In genomic region chr4:77157859-77158486, GRCh38 we compare ENCODE assay signal across 8 cellular contexts. TPM values are rescaled to one million over a fixed set of nuclear protein-coding genes. Genes with fewer than 3 reads are reported as not detected.
DNase-seq lines count a peak whose midpoint lies in the region; ATAC-seq, FAIRE-seq and TF ChIP-seq lines count a peak whose summit lies in the region.

No MANE protein-coding gene starts in this region.

- DNase-seq in GM12891 (ENCODE audit: insufficient read length, low spot score) (peak; percentile 76), NCI-H1694 (lab: John Stamatoyannopoulos, UW) (peak; percentile 42), T-helper 2 cell (peak; percentile 46 to 86 (median 64)), astrocyte of the cerebellum (ENCODE audit: low read depth) (peak; percentile 73), hepatocyte (ENCODE audit: low spot score) (peak; percentile 96), renal cortical epithelial cell (ENCODE audit: low read depth) (peak; percentile 82), vagina (ENCODE audit: extremely low spot score in 2 of 2) (peak in 1 of 2 donors; percentile 93)

- H3K9me3 ChIP-seq in hepatocyte (ENCODE audit: low read depth): no peaks in the 10 kb centered on the region
- H3K9me3 ChIP-seq in vagina: no peaks in the 10 kb centered on the region

- WGBS in hepatocyte (ENCODE audit: low lambda C conversion rate, missing lambda C conversion rate): 3% methylated on average over 29 of the region's 53 CpGs

- peaks cover 43% of the 10 kb centered on the region for H4K20me1 ChIP-seq in hepatocyte (ENCODE audit: insufficient read depth, poor library complexity, severe bottlenecking)

- ATAC-seq in HG02870 (IDR thresholded peaks at IDR 0.05; ENCODE audit: unreplicated experiment): peak; percentile 40

- peak; percentile 80 for FAIRE-seq in GM12891 (lab: Jason Lieb, UNC)

- H3K4me3 ChIP-seq in astrocyte of the cerebellum (ENCODE audit: low read depth, low read length): peak overlapping the region; percentile 95
- peak overlapping the region; percentile 83 for H3K4me3 ChIP-seq in hepatocyte
- H3K4me3 ChIP-seq in vagina: peak overlapping the region; percentile 88 to 91

- peaks cover 31% of the 10 kb centered on the region for H3K4me1 ChIP-seq in hepatocyte (ENCODE audit: insufficient read depth)
- peaks cover 28% of the 10 kb centered on the region for H3K4me1 ChIP-seq in vagina

- TF ChIP-seq CTCF in astrocyte of the cerebellum (IDR thresholded peaks at IDR 0.05; ENCODE audit: low read depth, low read length, missing control alignments) (no peak), hepatocyte (IDR thresholded peaks at IDR 0.05; ENCODE audit: poor library complexity) (no peak), vagina (IDR thresholded peaks at IDR 0.05) (no peak)

- H3K36me3 ChIP-seq in hepatocyte (replicated peaks; ENCODE audit: insufficient read depth, low read depth) (no peaks in the 10 kb centered on the region), vagina (peaks cover 0 to 25% of the 10 kb centered on the region in 2 donors)

- H3K27me3 ChIP-seq in hepatocyte (no peaks in the 10 kb centered on the region), vagina (no peaks in the 10 kb centered on the region)

- H2AFZ ChIP-seq in hepatocyte: peak overlapping the region; percentile 67

- H3K27ac ChIP-seq in hepatocyte: peak overlapping the region; percentile 96
- H3K27ac ChIP-seq in vagina: peak overlapping the region; percentile 96

- intact Hi-C loops in vagina (cut with DNase I): loop anchor here (2.0 kb wide), 1 partner anchor 81 kb away; no protein-coding TSS in a partner anchor

- in situ Hi-C loops in astrocyte of the cerebellum (cut with HindIII; ENCODE audit: low sequenced_read_pairs): no loop called here

- peaks cover 57% of the 10 kb centered on the region for H3K79me2 ChIP-seq in hepatocyte

- no peaks in the 10 kb centered on the region for H3K9me2 ChIP-seq in hepatocyte (replicated peaks; ENCODE audit: insufficient read depth)

- peak overlapping the region; percentile 76 for H3K4me2 ChIP-seq in hepatocyte

- no peak for TF ChIP-seq POLR2A in GM12891 (IDR thresholded peaks at IDR 0.05; ENCODE audit: low read depth, low read length)
- TF ChIP-seq POLR2A in vagina (IDR thresholded peaks at IDR 0.05): peak in 1 of 2 donors; percentile 19

TF ChIP-seq in GM12891, 5 proteins besides CTCF, POLR2A, EP300 and RAD21:
- TF ChIP-seq TAF1 (IDR thresholded peaks at IDR 0.05; ENCODE audit: low read depth, low read length) (0 out of 2 replicates have a peak, but pooled peaks have one; percentile 13), POLR2AphosphoS5 (IDR thresholded peaks at IDR 0.05; ENCODE audit: low read depth, low read length) (no peak), PAX5 (IDR thresholded peaks at IDR 0.05; ENCODE audit: insufficient read depth, low read length, severe bottlenecking) (no peak)

RNA-seq across cellular contexts. Expression of gene CCNG2, which starts 1.0 kb away (rescaled TPM):
- 11.8 TPM for polyA plus RNA-seq in GM12891 (2012; ENCODE audit: low read depth, missing spikeins)
- total RNA-seq in hepatocyte (127 and 134 TPM in 2 replicates), renal cortical epithelial cell (43.1 and 153 TPM in 2 replicates), vagina (31.4 TPM)
- 69.8 and 73.8 TPM in 2 replicates for polyA plus RNA-seq in hepatocyte
